In the genomic region with DNA sequence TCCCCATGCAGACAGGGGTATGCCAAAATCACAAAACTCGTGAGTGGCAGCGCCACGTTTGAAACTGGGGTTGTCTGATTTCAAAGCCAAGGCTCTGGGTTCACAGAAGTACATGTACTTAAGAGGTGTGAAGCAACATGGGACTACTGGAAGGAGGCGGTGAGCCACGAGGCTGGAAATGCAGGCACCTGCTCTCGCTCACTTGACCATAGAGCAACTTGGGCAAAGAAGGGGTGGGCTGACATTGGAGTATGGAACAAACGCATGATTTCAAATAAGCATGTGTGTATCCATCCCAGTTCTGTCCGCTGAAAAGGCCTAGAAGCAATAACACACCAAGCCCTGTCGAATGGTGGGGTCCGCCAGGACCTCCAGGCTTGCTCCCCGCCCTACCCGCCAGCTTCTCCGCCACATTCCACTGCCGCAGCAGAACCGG, we compare ENCODE assay signal across 8 cellular contexts. TPM values are rescaled to one million over a fixed set of nuclear protein-coding genes. Genes with fewer than 3 reads are reported as not detected.
DNase-seq lines count a peak whose midpoint lies in the region; ATAC-seq, FAIRE-seq and TF ChIP-seq lines count a peak whose summit lies in the region.

No MANE protein-coding gene starts in this region.

- peak; percentile 18 for DNase-seq in A673 (ENCODE audit: low spot score)
- peak; percentile 58 for DNase-seq in OCI-LY7 (ENCODE audit: low spot score)
- DNase-seq in colonic mucosa, result no peak
- DNase-seq in medulla oblongata (ENCODE audit: extremely low spot score), result peak; percentile 32
- peak in 1 of 2 donors; percentile 49 for DNase-seq in upper lobe of left lung
- no peak for DNase-seq in GM12891 (ENCODE audit: insufficient read length, low spot score)

- peaks cover 67% of the 10 kb centered on the region for H3K79me2 ChIP-seq in OCI-LY7 (ENCODE audit: insufficient read depth, low read depth, low read length)

- peak overlapping the region; percentile 85 for H3K4me2 ChIP-seq in OCI-LY7 (ENCODE audit: low read length)

- H3K9me2 ChIP-seq in OCI-LY7 (ENCODE audit: insufficient read depth, low read length), result no peaks in the 10 kb centered on the region

- H2AFZ ChIP-seq in OCI-LY7 (ENCODE audit: low read length), result peak overlapping the region; percentile 62

- H3K27me3 ChIP-seq in A673 (replicated peaks; ENCODE audit: insufficient read depth, low read depth, low read length, poor library complexity) (no peaks in the 10 kb centered on the region), colonic mucosa (no peaks in the 10 kb centered on the region), upper lobe of left lung (no peaks in the 10 kb centered on the region)

- POLR2A ChIA-PET in A673 (lab: Charles Lee; ENCODE audit: low non-redundant PET) (interaction anchor here (0.6 to 0.7 kb wide), 6 partner anchors 9 to 726 kb away, joined by 3 to 20 read pairs (median 13); no protein-coding TSS in a partner anchor), OCI-LY7 (lab: Charles Lee) (interaction anchor here (0.6 to 3.6 kb wide), 31 partner anchors 11 to 665 kb away, joined by 3 to 37 read pairs (median 4); no protein-coding TSS in a partner anchor)

- CTCF ChIA-PET in A673 (lab: Charles Lee), result interaction anchor here (0.9 kb wide), 1 partner anchor 97 kb away, joined by 3 read pairs; no protein-coding TSS in a partner anchor
- CTCF ChIA-PET in OCI-LY7 (lab: Charles Lee; ENCODE audit: unreplicated experiment), result interaction anchor here (0.7 to 1.1 kb wide), 2 partner anchors 58 to 97 kb away, joined by 4 to 5 read pairs; partner anchors contain the start of gene RAB1A

- TF ChIP-seq CTCF in A673 (conservative IDR thresholded peaks at IDR 0.05; ENCODE audit: low read depth, low read length) (no peak), OCI-LY7 (conservative IDR thresholded peaks at IDR 0.05; ENCODE audit: low read length) (no peak), colonic mucosa (IDR thresholded peaks at IDR 0.05) (no peak), upper lobe of left lung (IDR thresholded peaks at IDR 0.05) (no peak)

- ATAC-seq in GM18502 (IDR thresholded peaks at IDR 0.05; ENCODE audit: poor library complexity, unreplicated experiment) (peak; percentile 19), HG02885 (IDR thresholded peaks at IDR 0.05; ENCODE audit: poor library complexity, unreplicated experiment) (peak; percentile 17), upper lobe of left lung (ENCODE audit: low FRiP score in 2 of 2) (peak; percentile 31 to 57)

- BruUV-seq in A673 (replicated peaks; lab: Mats Ljungman, UMichigan) (TSS peak; percentile 84), OCI-LY7 (replicated peaks; lab: Mats Ljungman, UMichigan) (TSS peak; percentile 86)

- H3K4me1 ChIP-seq in A673 (ENCODE audit: insufficient read depth, low read length, poor library complexity, severe bottlenecking), result peaks cover 19% of the 10 kb centered on the region
- peaks cover 32% of the 10 kb centered on the region for H3K4me1 ChIP-seq in OCI-LY7 (ENCODE audit: insufficient read depth, low read length, poor library complexity, severe bottlenecking)
- no peaks in the 10 kb centered on the region for H3K4me1 ChIP-seq in colonic mucosa
- peaks cover 30 to 46% (median 41%) of the 10 kb centered on the region in 4 donors for H3K4me1 ChIP-seq in upper lobe of left lung

- H3K9me3 ChIP-seq in A673 (ENCODE audit: low read depth, low read length, poor library complexity, severe bottlenecking), result no peaks in the 10 kb centered on the region
- no peaks in the 10 kb centered on the region for H3K9me3 ChIP-seq in OCI-LY7 (ENCODE audit: low read length)
- H3K9me3 ChIP-seq in colonic mucosa, result no peaks in the 10 kb centered on the region
- H3K9me3 ChIP-seq in upper lobe of left lung, result no peaks in the 10 kb centered on the region

- peak overlapping the region; percentile 94 for H3K27ac ChIP-seq in A673 (ENCODE audit: low read depth, low read length, poor library complexity, severe bottlenecking)
- H3K27ac ChIP-seq in OCI-LY7 (ENCODE audit: low read depth, low read length, poor library complexity, severe bottlenecking), result peak overlapping the region; percentile 98
- H3K27ac ChIP-seq in colonic mucosa, result peak overlapping the region; percentile 95
- H3K27ac ChIP-seq in upper lobe of left lung, result peak overlapping the region; percentile 97 to 100 (median 98)

- TF ChIP-seq POLR2A in upper lobe of left lung (IDR thresholded peaks at IDR 0.05), result no peak
- TF ChIP-seq POLR2A in GM12891 (IDR thresholded peaks at IDR 0.05; ENCODE audit: low read depth, low read length), result no peak

- H3K9ac ChIP-seq in colonic mucosa (ENCODE audit: low read depth in 2 of 2, low read length in 2 of 2), result peak overlapping the region; percentile 92 to 93

- H3K36me3 ChIP-seq in A673 (ENCODE audit: insufficient read depth, low read length, poor library complexity, severe bottlenecking), result peaks cover 8% of the 10 kb centered on the region
- H3K36me3 ChIP-seq in OCI-LY7 (ENCODE audit: insufficient read depth, low read length), result peaks cover 41% of the 10 kb centered on the region
- H3K36me3 ChIP-seq in colonic mucosa, result no peaks in the 10 kb centered on the region
- no peaks in the 10 kb centered on the region for H3K36me3 ChIP-seq in upper lobe of left lung

- WGBS in upper lobe of left lung, 2 donors, result 0 to 1% methylated on average over 14 to 15 of the region's 15 CpGs

- FAIRE-seq in GM12891 (lab: Jason Lieb, UNC), result no peak

- H3K4me3 ChIP-seq in A673 (ENCODE audit: low read depth, low read length, poor library complexity, severe bottlenecking), result peak overlapping the region; percentile 93
- H3K4me3 ChIP-seq in OCI-LY7 (ENCODE audit: low read depth, low read length, poor library complexity, severe bottlenecking), result peak overlapping the region; percentile 99
- peak overlapping the region; percentile 69 for H3K4me3 ChIP-seq in colonic mucosa
- peak overlapping the region; percentile 70 to 88 (median 80) for H3K4me3 ChIP-seq in upper lobe of left lung

- peaks cover 16% of the 10 kb centered on the region for H4K20me1 ChIP-seq in OCI-LY7 (ENCODE audit: insufficient read depth, low read length)

- intact Hi-C loops in A673 (cut with micrococcal nuclease; ENCODE audit: unreplicated experiment), result no loop called here
- intact Hi-C loops in OCI-LY7 (cut with micrococcal nuclease; ENCODE audit: unreplicated experiment), result loop anchor here (1.0 to 5.0 kb wide), 2 partner anchors 19 to 155 kb away; no protein-coding TSS in a partner anchor
- intact Hi-C loops in colonic mucosa (cut with DNase I), result no loop called here

- no peak for TF ChIP-seq EP300 in upper lobe of left lung (IDR thresholded peaks at IDR 0.05)

TF ChIP-seq in GM12891, 5 proteins besides CTCF, POLR2A, EP300 and RAD21:
- TF ChIP-seq SPI1 (IDR thresholded peaks at IDR 0.05; ENCODE audit: low read depth, low read length) (no peak), POU2F2 (IDR thresholded peaks at IDR 0.05; ENCODE audit: low read depth, low read length) (no peak), TAF1 (IDR thresholded peaks at IDR 0.05; ENCODE audit: low read depth, low read length) (no peak), POLR2AphosphoS5 (IDR thresholded peaks at IDR 0.05; ENCODE audit: low read depth, low read length) (no peak), PAX5 (IDR thresholded peaks at IDR 0.05; ENCODE audit: insufficient read depth, low read length, severe bottlenecking) (no peak)

RNA-seq across cellular contexts. Expression of gene ACTR2, which starts 0.6 kb away (rescaled TPM):
- total RNA-seq in A673 (2021) (235 and 253 TPM in 2 replicates), OCI-LY7 (2022) (412 and 431 TPM in 2 replicates), colonic mucosa (100 to 1,000 TPM; 314 to 406 TPM), upper lobe of left lung (100 to 1,000 TPM in 3 of 6 donors, 10 to 100 TPM in 3; 39.6 to 266 (median 114) TPM)
- 69.0 and 79.6 TPM in 2 replicates for total RNA-seq in OCI-LY7 (2014; rRNA removed; shearing (Covaris generic))
- 219 TPM for polyA plus RNA-seq in GM12891 (2012; ENCODE audit: low read depth, missing spikeins)

Comparison
In these comparisons a context has a peak if more than half of its experiments do, and no peak if none do; other contexts are left out.
1. DNase-seq: peak in A673 (single experiment), OCI-LY7 (single experiment) and medulla oblongata (single experiment); none in colonic mucosa (single experiment) and GM12891 (single experiment).
2. Peak in every context shown above with its lines, with median percentiles within 50 percentile points of each other: H3K27ac ChIP-seq, H3K4me3 ChIP-seq and ATAC-seq.